19 cellular contexts compared by ENCODE assay signal in genomic region chr15:80902298-80902801, GRCh38.
"Had no signal": no experiment of that assay in that cellular context is flagged by ENCODE, and none has a peak within 500 bp of the region (broad histone marks: within the 10 kb centered on the region; RNA-seq: fewer than 3 reads in every experiment).

No MANE protein-coding gene starts in this region.

- H3K4me3 Mint-ChIP-seq: activated naive CD8-positive, alpha-beta T cell; activated T-helper 1 cell treated with anti-CD3 and anti-CD28 coated beads, Interleukin-12 subunit alpha, Interleukin-12 subunit beta, Interleukin-2, Interleukin-4 antibody, amounts not matched to agents 30 ng/mL and 10 ng/mL and 1 ng/mL, durations not matched to agents 14 hours and 24 hours and 36 hours; endodermal cell; stimulated activated naive CD8-positive, alpha-beta T cell treated with anti-CD3 and anti-CD28 coated beads, Interleukin-15, Interleukin-2, amounts not matched to agents 100 ng/mL and 50 ng/mL, for 24 hours had no signal

- H3K27ac ChIP-seq: epithelial cell of prostate, hepatocyte, skin epidermis, upper lobe of left lung, WERI-Rb-1 had no signal

- H3K27me3 Mint-ChIP-seq: activated naive CD8-positive, alpha-beta T cell; stimulated activated naive CD8-positive, alpha-beta T cell treated with anti-CD3 and anti-CD28 coated beads, Interleukin-15, Interleukin-2, amounts not matched to agents 100 ng/mL and 50 ng/mL, for 24 hours had no signal

- H3K9me3 ChIP-seq: upper lobe of left lung had no signal

- H3K4me3 ChIP-seq: hepatocyte, skin epidermis, upper lobe of left lung had no signal

- H3K27ac Mint-ChIP-seq: activated naive CD8-positive, alpha-beta T cell; activated T-helper 1 cell treated with anti-CD3 and anti-CD28 coated beads, Interleukin-12 subunit alpha, Interleukin-12 subunit beta, Interleukin-2, Interleukin-4 antibody, amounts not matched to agents 30 ng/mL and 10 ng/mL and 1 ng/mL, durations not matched to agents 14 hours and 24 hours and 36 hours; endodermal cell; stimulated activated naive CD8-positive, alpha-beta T cell treated with anti-CD3 and anti-CD28 coated beads, Interleukin-15, Interleukin-2, amounts not matched to agents 100 ng/mL and 50 ng/mL, for 24 hours had no signal

- H3K9me3 Mint-ChIP-seq: activated T-helper 1 cell treated with anti-CD3 and anti-CD28 coated beads, Interleukin-12 subunit alpha, Interleukin-12 subunit beta, Interleukin-2, Interleukin-4 antibody, amounts not matched to agents 30 ng/mL and 10 ng/mL and 1 ng/mL, durations not matched to agents 14 hours and 24 hours and 36 hours; endodermal cell; stimulated activated naive CD8-positive, alpha-beta T cell treated with anti-CD3 and anti-CD28 coated beads, Interleukin-15, Interleukin-2, amounts not matched to agents 100 ng/mL and 50 ng/mL, for 24 hours had no signal

- H3K36me3 ChIP-seq: WERI-Rb-1 had no signal

- ATAC-seq: left colon had no signal

- H3K27me3 ChIP-seq: hepatocyte, upper lobe of left lung had no signal

- H3K4me1 ChIP-seq: upper lobe of left lung had no signal

- DNase-seq: activated CD4-positive, alpha-beta T cell treated with anti-CD3 and anti-CD28 coated beads for 1 hour; activated CD4-positive, alpha-beta T cell treated with anti-CD3 and anti-CD28 coated beads, Interleukin-2, amount 50 U/mL, for 4 hours; endodermal cell; foreskin fibroblast; left colon; mammary epithelial cell; midbrain; stimulated activated CD4-positive, alpha-beta T cell treated with anti-CD3 and anti-CD28 coated beads, Interleukin-15, amount 100 ng/mL, for 24 hours; stimulated activated CD4-positive, alpha-beta T cell treated with anti-CD3 and anti-CD28 coated beads, Interleukin-2, amount 100 ng/mL, for 48 hours; T-helper 1 cell; T-helper 9 cell; upper lobe of left lung; WERI-Rb-1 had no signal

- H3K4me1 Mint-ChIP-seq: endodermal cell had no signal
